In genomic region chr13:25352806-25353205, GRCh38 we compare ENCODE assay signal across 27 cellular contexts. TPM values are rescaled to one million over a fixed set of nuclear protein-coding genes. Genes with fewer than 3 reads are reported as not detected.
"Had no signal": no experiment of that assay in that cellular context is flagged by ENCODE, and none has a peak within 500 bp of the region (broad histone marks: within the 10 kb centered on the region; RNA-seq: fewer than 3 reads in every experiment).

No MANE protein-coding gene starts in this region.

- DNase-seq: activated CD4-positive, alpha-beta memory T cell treated with anti-CD3 and anti-CD28 coated beads, Interleukin-2, amount 10 ng/mL, durations not matched to agents 7 days and 5 days; activated CD4-positive, alpha-beta T cell treated with anti-CD3 and anti-CD28 coated beads for 1 hour; activated CD4-positive, alpha-beta T cell treated with anti-CD3 and anti-CD28 coated beads for 4 hours; activated CD4-positive, alpha-beta T cell treated with anti-CD3 and anti-CD28 coated beads, Interleukin-2, amount 10 ng/mL, durations not matched to agents 7 days and 5 days; activated CD4-positive, alpha-beta T cell treated with anti-CD3 and anti-CD28 coated beads, Interleukin-2, amount 50 U/mL, for 4 hours; activated CD8-positive, alpha-beta memory T cell treated with anti-CD3 and anti-CD28 coated beads, Interleukin-2, amount 50 U/mL, for 48 hours; activated gamma-delta T cell; activated naive CD4-positive, alpha-beta T cell; activated naive CD4-positive, alpha-beta T cell treated with anti-CD3 and anti-CD28 coated beads, Interleukin-2, amount 10 ng/mL, durations not matched to agents 7 days and 5 days; activated naive CD8-positive, alpha-beta T cell treated with anti-CD3 and anti-CD28 coated beads, Interleukin-2, amount 10 ng/mL, durations not matched to agents 7 days and 5 days; activated T-cell treated with anti-CD3 and anti-CD28 coated beads for 4 hours; activated T-cell treated with anti-CD3 and anti-CD28 coated beads, Interleukin-2, amount 50 U/mL, for 24 hours; activated T-cell treated with anti-CD3 and anti-CD28 coated beads, Interleukin-2, amount 50 U/mL, for 72 hours; amniotic stem cell; aorta; body of pancreas; caudate nucleus; cortex of kidney; dermis blood vessel endothelial cell; effector CD8-positive, alpha-beta T cell; foreskin fibroblast; head of caudate nucleus; T-helper 2 cell had no signal

- H3K27me3 ChIP-seq: body of pancreas had no signal

- H3K4me3 ChIP-seq: body of pancreas had no signal

- H3K4me3 Mint-ChIP-seq: activated CD4-positive, alpha-beta memory T cell treated with anti-CD3 and anti-CD28 coated beads, Interleukin-2, amount 10 ng/mL, durations not matched to agents 7 days and 5 days; activated CD4-positive, alpha-beta T cell treated with anti-CD3 and anti-CD28 coated beads, Interleukin-2, amount 10 ng/mL, durations not matched to agents 7 days and 5 days; activated naive CD4-positive, alpha-beta T cell treated with anti-CD3 and anti-CD28 coated beads, Interleukin-2, amount 10 ng/mL, durations not matched to agents 7 days and 5 days; activated naive CD8-positive, alpha-beta T cell treated with anti-CD3 and anti-CD28 coated beads, Interleukin-2, amount 10 ng/mL, durations not matched to agents 7 days and 5 days; activated T-cell treated with anti-CD3 and anti-CD28 coated beads, Interleukin-2, amount 50 U/mL, for 24 hours; activated T-cell treated with anti-CD3 and anti-CD28 coated beads, Interleukin-2, amount 50 U/mL, for 72 hours; WTC11 had no signal

- H3K9me3 Mint-ChIP-seq: activated CD4-positive, alpha-beta memory T cell treated with anti-CD3 and anti-CD28 coated beads, Interleukin-2, amount 10 ng/mL, durations not matched to agents 7 days and 5 days; activated CD4-positive, alpha-beta T cell treated with anti-CD3 and anti-CD28 coated beads, Interleukin-2, amount 10 ng/mL, durations not matched to agents 7 days and 5 days; activated naive CD4-positive, alpha-beta T cell treated with anti-CD3 and anti-CD28 coated beads, Interleukin-2, amount 10 ng/mL, durations not matched to agents 7 days and 5 days; activated naive CD4-positive, alpha-beta T cell treated with anti-CD3 and anti-CD28 coated beads, Interleukin-2, amount 50 U/mL, for 72 hours; activated naive CD8-positive, alpha-beta T cell treated with anti-CD3 and anti-CD28 coated beads, Interleukin-2, amount 10 ng/mL, durations not matched to agents 7 days and 5 days; activated T-cell treated with anti-CD3 and anti-CD28 coated beads, Interleukin-2, amount 50 U/mL, for 24 hours; activated T-cell treated with anti-CD3 and anti-CD28 coated beads, Interleukin-2, amount 50 U/mL, for 72 hours had no signal

- H3K27ac ChIP-seq: body of pancreas, VCaP had no signal

- H3K27ac Mint-ChIP-seq: activated CD4-positive, alpha-beta memory T cell treated with anti-CD3 and anti-CD28 coated beads, Interleukin-2, amount 10 ng/mL, durations not matched to agents 7 days and 5 days; activated CD4-positive, alpha-beta T cell treated with anti-CD3 and anti-CD28 coated beads, Interleukin-2, amount 10 ng/mL, durations not matched to agents 7 days and 5 days; activated naive CD4-positive, alpha-beta T cell treated with anti-CD3 and anti-CD28 coated beads, Interleukin-2, amount 10 ng/mL, durations not matched to agents 7 days and 5 days; activated naive CD4-positive, alpha-beta T cell treated with anti-CD3 and anti-CD28 coated beads, Interleukin-2, amount 50 U/mL, for 72 hours; activated naive CD8-positive, alpha-beta T cell treated with anti-CD3 and anti-CD28 coated beads, Interleukin-2, amount 10 ng/mL, durations not matched to agents 7 days and 5 days; activated T-cell treated with anti-CD3 and anti-CD28 coated beads, Interleukin-2, amount 50 U/mL, for 24 hours; activated T-cell treated with anti-CD3 and anti-CD28 coated beads, Interleukin-2, amount 50 U/mL, for 72 hours; WTC11 had no signal

- H3K36me3 Mint-ChIP-seq: activated naive CD4-positive, alpha-beta T cell treated with anti-CD3 and anti-CD28 coated beads, Interleukin-2, amount 10 ng/mL, durations not matched to agents 7 days and 5 days; activated naive CD4-positive, alpha-beta T cell treated with anti-CD3 and anti-CD28 coated beads, Interleukin-2, amount 50 U/mL, for 72 hours; activated naive CD8-positive, alpha-beta T cell treated with anti-CD3 and anti-CD28 coated beads, Interleukin-2, amount 10 ng/mL, durations not matched to agents 7 days and 5 days; WTC11 had no signal

- H3K4me1 ChIP-seq: body of pancreas had no signal

- H3K9me3 ChIP-seq: body of pancreas had no signal

- H3K4me1 Mint-ChIP-seq: activated CD4-positive, alpha-beta memory T cell treated with anti-CD3 and anti-CD28 coated beads, Interleukin-2, amount 10 ng/mL, durations not matched to agents 7 days and 5 days; activated CD4-positive, alpha-beta T cell treated with anti-CD3 and anti-CD28 coated beads, Interleukin-2, amount 10 ng/mL, durations not matched to agents 7 days and 5 days; activated naive CD4-positive, alpha-beta T cell treated with anti-CD3 and anti-CD28 coated beads, Interleukin-2, amount 10 ng/mL, durations not matched to agents 7 days and 5 days; activated naive CD8-positive, alpha-beta T cell treated with anti-CD3 and anti-CD28 coated beads, Interleukin-2, amount 10 ng/mL, durations not matched to agents 7 days and 5 days had no signal

RNA-seq across cellular contexts. Expression of gene ATP8A2, which starts 19.0 kb away (rescaled TPM):
- total RNA-seq: esophagus mucosa had no signal
